32 cellular contexts compared by ENCODE assay signal in the genomic region with DNA sequence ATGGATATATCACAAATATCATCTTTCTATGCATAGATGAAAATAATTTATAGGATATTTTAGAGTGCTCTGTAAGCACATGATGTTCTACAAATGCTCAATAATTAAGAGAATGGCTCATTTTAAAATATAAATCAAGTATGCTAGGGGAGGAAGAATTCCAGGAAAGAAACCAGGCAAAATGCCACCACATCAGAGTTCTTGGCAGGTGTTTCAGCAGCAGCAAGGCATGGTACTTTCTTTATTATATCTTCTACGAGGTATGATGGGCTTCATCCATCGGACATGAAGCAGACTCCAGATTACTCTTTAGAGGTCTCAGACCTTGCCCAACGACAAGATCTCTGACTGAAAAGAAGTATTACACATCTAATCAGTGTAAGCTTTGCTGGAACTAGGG.
"Had no signal": no experiment of that assay in that cellular context is flagged by ENCODE, and none has a peak within 500 bp of the region (broad histone marks: within the 10 kb centered on the region; RNA-seq: fewer than 3 reads in every experiment).

No MANE protein-coding gene starts in this region.

- H3K27ac ChIP-seq: adrenal gland, cardiac muscle cell, VCaP had no signal

- ATAC-seq: activated CD8-positive, alpha-beta T cell treated with anti-CD3 and anti-CD28 coated beads for 36 hours; activated naive CD4-positive, alpha-beta T cell treated with anti-CD3 and anti-CD28 coated beads, Interleukin-2, amount 50 U/mL, for 72 hours; activated T-cell treated with anti-CD3 and anti-CD28 coated beads, Interleukin-2, amount 50 U/mL, for 4 hours; activated T-cell treated with anti-CD3 and anti-CD28 coated beads, Interleukin-2, amount 50 U/mL, for 72 hours; activated T-helper 17 cell treated with anti-CD3 and anti-CD28 coated beads, Interleukin-2, amount 50 U/mL, for 72 hours; WTC11 had no signal

- H3K4me3 ChIP-seq: adrenal gland, cardiac muscle cell had no signal

- H3K36me3 ChIP-seq: adrenal gland, cardiac muscle cell had no signal

- H3K9me3 ChIP-seq: adrenal gland had no signal

- DNase-seq: activated CD4-positive, alpha-beta memory T cell treated with anti-CD3 and anti-CD28 coated beads for 36 hours; activated CD4-positive, alpha-beta T cell treated with anti-CD3 and anti-CD28 coated beads for 4 hours; activated CD4-positive, alpha-beta T cell treated with anti-CD3 and anti-CD28 coated beads, Interleukin-2, amount 10 ng/mL, durations not matched to agents 24 days and 14 days; activated CD4-positive, alpha-beta T cell treated with anti-CD3 and anti-CD28 coated beads, Interleukin-2, amount 50 U/mL, for 1 hour; activated CD4-positive, alpha-beta T cell treated with anti-CD3 and anti-CD28 coated beads, Interleukin-2, amount 50 U/mL, for 4 hours; activated CD4-positive, CD25-positive, alpha-beta regulatory T cell; activated CD4-positive, CD25-positive, alpha-beta regulatory T cell treated with anti-CD3 and anti-CD28 coated beads, Interleukin-2, amount 50 U/mL, for 72 hours; activated CD8-positive, alpha-beta memory T cell treated with anti-CD3 and anti-CD28 coated beads, Interleukin-2, amount 50 U/mL, for 4 hours; activated CD8-positive, alpha-beta T cell treated with anti-CD3 and anti-CD28 coated beads for 36 hours; activated effector memory CD4-positive, alpha-beta T cell treated with anti-CD3 and anti-CD28 coated beads, Interleukin-2, amount 50 U/mL, for 16 hours; activated gamma-delta T cell treated with Interleukin-2 at 50 U/mL for 16 hours; activated naive CD4-positive, alpha-beta T cell; activated naive CD4-positive, alpha-beta T cell treated with anti-CD3 and anti-CD28 coated beads for 36 hours; activated naive CD4-positive, alpha-beta T cell treated with anti-CD3 and anti-CD28 coated beads, Interleukin-2, amount 50 U/mL, for 16 hours; activated naive CD8-positive, alpha-beta T cell treated with anti-CD3 and anti-CD28 coated beads for 36 hours; activated T-cell treated with anti-CD3 and anti-CD28 coated beads for 4 hours; activated T-cell treated with anti-CD3 and anti-CD28 coated beads, Interleukin-2, amount 50 U/mL, for 1 hour; activated T-cell treated with anti-CD3 and anti-CD28 coated beads, Interleukin-2, amount 50 U/mL, for 4 hours; activated T-cell treated with anti-CD3 and anti-CD28 coated beads, Interleukin-2, amount 50 U/mL, for 72 hours; adrenal gland; amniotic stem cell; aorta; caudate nucleus; cerebellar nuclear complex; T-helper 1 cell; T-helper 2 cell; T-helper 9 cell had no signal
